In genomic region chr5:90675222-90675621, GRCh38 we compare ENCODE assay signal across 1 cellular context.
TF ChIP-seq lines count a peak whose summit lies in the region.

No MANE protein-coding gene starts in this region.

TF ChIP-seq in HepG2, 621 proteins besides CTCF, POLR2A, EP300 and RAD21 (continued from another document):
- TF ChIP-seq PHF5A (CRISPR knock-in tag; IDR thresholded peaks at IDR 0.05; ENCODE audit: low read depth, unreplicated experiment): no peak
- no peak for TF ChIP-seq MAFF (IDR thresholded peaks at IDR 0.05; ENCODE audit: low read depth, low read length)
- no peak for TF ChIP-seq ETV5 (CRISPR knock-in tag; IDR thresholded peaks at IDR 0.05; ENCODE audit: borderline replicate concordance)
- no peak for TF ChIP-seq ZNF616 (CRISPR knock-in tag; IDR thresholded peaks at IDR 0.05; ENCODE audit: low read depth)
- TF ChIP-seq PPARG (CRISPR knock-in tag; conservative IDR thresholded peaks at IDR 0.05): no peak
- no peak for TF ChIP-seq MAZ (IDR thresholded peaks at IDR 0.05; ENCODE audit: borderline replicate concordance, low read depth, low read length)
- TF ChIP-seq MAZ (CRISPR knock-in tag; IDR thresholded peaks at IDR 0.05; ENCODE audit: low read depth): no peak
- 0 out of 2 replicates have a peak, but pooled peaks have one; percentile 8 for TF ChIP-seq RARA (CRISPR knock-in tag; IDR thresholded peaks at IDR 0.05)
- peak; percentile 42; the same call in 1 of the 2 replicates for TF ChIP-seq PITX1 (CRISPR knock-in tag; IDR thresholded peaks at IDR 0.05)
- TF ChIP-seq TOE1 (CRISPR knock-in tag; IDR thresholded peaks at IDR 0.05): no peak
- TF ChIP-seq ZFP36 (IDR thresholded peaks at IDR 0.05; ENCODE audit: borderline replicate concordance, low read depth, low read length, partially characterized antibody): no peak
- TF ChIP-seq FOXA1 (IDR thresholded peaks at IDR 0.05): no peak
- peak; percentile 31; the same call in 1 of the 2 replicates for TF ChIP-seq FOXA1 (CRISPR knock-in tag; IDR thresholded peaks at IDR 0.05)
- TF ChIP-seq HOXA9 (CRISPR knock-in tag; IDR thresholded peaks at IDR 0.05; ENCODE audit: borderline replicate concordance): no peak
- no peak for TF ChIP-seq SOX13 (IDR thresholded peaks at IDR 0.05)
- peak in 1 of 2 experiments; percentile 35; a peak in 1 of 4 replicates for TF ChIP-seq SOX13 (CRISPR knock-in tag; conservative IDR thresholded peaks at IDR 0.05 in 1 of 2, IDR thresholded peaks at IDR 0.05 in 1 of 2)
- no peak for TF ChIP-seq USF2 (IDR thresholded peaks at IDR 0.05; ENCODE audit: low read depth, low read length)
- no peak for TF ChIP-seq USF2 (CRISPR knock-in tag; IDR thresholded peaks at IDR 0.05; ENCODE audit: borderline replicate concordance)
- no peak for TF ChIP-seq PAX8 (CRISPR knock-in tag; IDR thresholded peaks at IDR 0.05; ENCODE audit: borderline replicate concordance)
- peak; percentile 63; the same call in 1 of the 2 replicates for TF ChIP-seq TCF7 (IDR thresholded peaks at IDR 0.05; ENCODE audit: low read depth)
- no peak for TF ChIP-seq ZNF749 (CRISPR knock-in tag; IDR thresholded peaks at IDR 0.05; ENCODE audit: borderline replicate concordance)
- TF ChIP-seq ZNF281 (CRISPR knock-in tag; IDR thresholded peaks at IDR 0.05; ENCODE audit: borderline replicate concordance): no peak
- no peak for TF ChIP-seq SMYD3 (CRISPR knock-in tag; IDR thresholded peaks at IDR 0.05)
- TF ChIP-seq MEIS1 (CRISPR knock-in tag; IDR thresholded peaks at IDR 0.05; ENCODE audit: borderline replicate concordance): no peak
- TF ChIP-seq ZNF704 (CRISPR knock-in tag; IDR thresholded peaks at IDR 0.05; ENCODE audit: borderline replicate concordance): no peak
- peak; percentile 18 for TF ChIP-seq TEAD3 (CRISPR knock-in tag; optimal IDR thresholded peaks at IDR 0.05; ENCODE audit: borderline replicate concordance)
- no peak for TF ChIP-seq MBNL3 (CRISPR knock-in tag; conservative IDR thresholded peaks at IDR 0.05)
